Comparison of ENCODE assay signal across 8 cellular contexts in genomic region chr16:85612801-85613608, GRCh38. TPM values are rescaled to one million over a fixed set of nuclear protein-coding genes. Genes with fewer than 3 reads are reported as not detected.
A peak's percentile ranks its signal among the peaks of the same experiment; 100 is the strongest.
DNase-seq lines count a peak whose midpoint lies in the region; ATAC-seq, FAIRE-seq and TF ChIP-seq lines count a peak whose summit lies in the region.

Gene GSE1, plus strand, starts transcription at chr16:85613322. Its CDS starts 70 bp downstream, at chr16:85613392.

- no peaks in the 10 kb centered on the region for H3K9me3 Mint-ChIP-seq in neural progenitor cell

- H3K79me2 ChIP-seq in neural progenitor cell (ENCODE audit: low read depth): peaks cover 20% of the 10 kb centered on the region

- H3K4me1 Mint-ChIP-seq in neural progenitor cell: peaks cover 51% of the 10 kb centered on the region

- TF ChIP-seq CTCF in neural progenitor cell (IDR thresholded peaks at IDR 0.05): no peak
- TF ChIP-seq CTCF in upper lobe of right lung (IDR thresholded peaks at IDR 0.05): no peak

- H3K4me1 ChIP-seq in neural progenitor cell (peaks cover 29% of the 10 kb centered on the region), upper lobe of right lung (peaks cover 61% of the 10 kb centered on the region)

- no peaks in the 10 kb centered on the region for H3K36me3 Mint-ChIP-seq in neural progenitor cell

- peaks cover 24% of the 10 kb centered on the region for H3K27me3 Mint-ChIP-seq in neural progenitor cell (ENCODE audit: insufficient read depth, low read depth)

- peak within 1 kb of the TSS; percentile 79 for H3K4me3 Mint-ChIP-seq in neural progenitor cell

- H3K4me2 ChIP-seq in neural progenitor cell: peak within 1 kb of the TSS; percentile 89

- intact Hi-C loops in upper lobe of right lung (cut with DNase I): no loop called here

- DNase-seq in EH (ENCODE audit: low read depth) (peak; percentile 81), RCC 7860 (ENCODE audit: low spot score) (peak; percentile 90), foreskin melanocyte (peak; percentile 45), neural progenitor cell (ENCODE audit: low spot score) (peak; percentile 96), upper lobe of right lung (peak; percentile 99)
- DNase-seq in activated effector memory CD4-positive, alpha-beta T cell treated with anti-CD3 and anti-CD28 coated beads, Interleukin-2, amount 50 U/mL, for 16 hours: peak; percentile 86

- H4K20me1 ChIP-seq in neural progenitor cell (ENCODE audit: low read depth): peaks cover 62% of the 10 kb centered on the region

- H3K27me3 ChIP-seq in neural progenitor cell (peaks cover 18% of the 10 kb centered on the region), upper lobe of right lung (no peaks in the 10 kb centered on the region)

- H3K4me3 ChIP-seq in neural progenitor cell: peak within 1 kb of the TSS; percentile 73
- H3K4me3 ChIP-seq in upper lobe of right lung: peak within 1 kb of the TSS; percentile 73

- ATAC-seq in GM21737 (IDR thresholded peaks at IDR 0.05; ENCODE audit: unreplicated experiment): peak; percentile 32
- ATAC-seq in upper lobe of right lung: peak; percentile 60

- H2AFZ ChIP-seq in neural progenitor cell (replicated peaks): no peak within 1 kb of the TSS

- H3K27ac ChIP-seq in KOPT-K1 (ENCODE audit: low read depth, low read length, poor library complexity, severe bottlenecking) (peak within 1 kb of the TSS; percentile 91), neural progenitor cell (peak within 1 kb of the TSS; percentile 51), upper lobe of right lung (peak within 1 kb of the TSS; percentile 92)

- peaks cover 17% of the 10 kb centered on the region for H3K36me3 ChIP-seq in KOPT-K1 (ENCODE audit: insufficient read depth, low read length)
- no peaks in the 10 kb centered on the region for H3K36me3 ChIP-seq in neural progenitor cell
- no peaks in the 10 kb centered on the region for H3K36me3 ChIP-seq in upper lobe of right lung

- H3K9ac ChIP-seq in neural progenitor cell: no peak within 1 kb of the TSS

- H3K9me3 ChIP-seq in KOPT-K1 (ENCODE audit: insufficient read depth, low read length, poor library complexity, severe bottlenecking) (no peaks in the 10 kb centered on the region), neural progenitor cell (ENCODE audit: low read depth) (no peaks in the 10 kb centered on the region), upper lobe of right lung (no peaks in the 10 kb centered on the region)

- H3F3A ChIP-seq in neural progenitor cell (ENCODE audit: low read depth): peaks cover 64% of the 10 kb centered on the region

- no peak within 1 kb of the TSS for H3K27ac Mint-ChIP-seq in neural progenitor cell

- FAIRE-seq in RCC 7860 (lab: Jason Lieb, UNC): no peak

RNA-seq across cellular contexts. Expression of gene GSE1, which starts in this region (rescaled TPM):
- total RNA-seq in neural progenitor cell (ENCODE audit: low replicate concordance): 7.7 and 20.4 TPM in 2 replicates
- 87.2 TPM for total RNA-seq in upper lobe of right lung

Comparison
In these comparisons a context has a peak if more than half of its experiments do, and no peak if none do; other contexts are left out.
1. Peak in every context shown above with its lines: DNase-seq, ATAC-seq, H3K4me3 ChIP-seq and H3K27ac ChIP-seq.
2. DNase-seq: peak in every context shown above with its lines; median percentile 99 in upper lobe of right lung; 96 in neural progenitor cell; 90 in RCC 7860; 86 in activated effector memory CD4-positive, alpha-beta T cell treated with anti-CD3 and anti-CD28 coated beads, Interleukin-2, amount 50 U/mL, for 16 hours; 81 in EH; 45 in foreskin melanocyte.